In genomic region chr5:132098151-132098594, GRCh38 we compare ENCODE assay signal across 15 cellular contexts. TPM values are rescaled to one million over a fixed set of nuclear protein-coding genes. Genes with fewer than 3 reads are reported as not detected.
DNase-seq lines count a peak whose midpoint lies in the region.
"Had no signal": no experiment of that assay in that cellular context is flagged by ENCODE, and none has a peak within 500 bp of the region (broad histone marks: within the 10 kb centered on the region; RNA-seq: fewer than 3 reads in every experiment).

No MANE protein-coding gene starts in this region.

- H3K36me3 Mint-ChIP-seq in stimulated activated naive CD8-positive, alpha-beta T cell treated with anti-CD3 and anti-CD28 coated beads, Interleukin-15, Interleukin-2, amounts not matched to agents 100 ng/mL and 50 ng/mL, for 24 hours (ENCODE audit: low read depth): peaks cover 5% of the 10 kb centered on the region
- H3K36me3 Mint-ChIP-seq: CD8-positive, alpha-beta T cell had no signal

- peaks cover 98% of the 10 kb centered on the region for H3K4me1 Mint-ChIP-seq in stimulated activated naive CD8-positive, alpha-beta T cell treated with anti-CD3 and anti-CD28 coated beads, Interleukin-15, Interleukin-2, amounts not matched to agents 100 ng/mL and 50 ng/mL, for 24 hours (ENCODE audit: low read depth)

- no peaks in the 10 kb centered on the region for H3K9me3 Mint-ChIP-seq in stimulated activated naive CD8-positive, alpha-beta T cell treated with anti-CD3 and anti-CD28 coated beads, Interleukin-15, Interleukin-2, amounts not matched to agents 100 ng/mL and 50 ng/mL, for 24 hours
- H3K9me3 Mint-ChIP-seq: activated naive CD8-positive, alpha-beta T cell treated with anti-CD3 and anti-CD28 coated beads, Interleukin-2, amount 10 ng/mL, durations not matched to agents 7 days and 5 days; CD8-positive, alpha-beta T cell had no signal

- DNase-seq in stimulated activated naive CD4-positive, alpha-beta T cell treated with Interleukin-2 at 50 U/mL for 16 hours (lab: John Stamatoyannopoulos, UW): peak; percentile 32
- DNase-seq in stimulated activated naive CD4-positive, alpha-beta T cell (lab: John Stamatoyannopoulos, UW): no peak
- DNase-seq in M059J (ENCODE audit: low read depth) (peak; percentile 60), astrocyte of the hippocampus (ENCODE audit: low read depth, low spot score) (peak; percentile 33), SK-N-DZ (ENCODE audit: low spot score) (no peak), hypothalamus (lab: John Stamatoyannopoulos, UW) (no peak)
- DNase-seq in effector CD8-positive, alpha-beta T cell (lab: John Stamatoyannopoulos, UW): no peak
- DNase-seq: activated naive CD8-positive, alpha-beta T cell treated with anti-CD3 and anti-CD28 coated beads, Interleukin-2, amount 10 ng/mL, durations not matched to agents 7 days and 5 days; CD8-positive, alpha-beta T cell; left lung; NCI-H2171 treated with DMSO at 0.1 percent for 48 hours had no signal

- H3K4me3 Mint-ChIP-seq in stimulated activated naive CD8-positive, alpha-beta T cell treated with anti-CD3 and anti-CD28 coated beads, Interleukin-15, Interleukin-2, amounts not matched to agents 100 ng/mL and 50 ng/mL, for 24 hours: peak overlapping the region; percentile 54

- no peaks in the 10 kb centered on the region for H3K27me3 Mint-ChIP-seq in stimulated activated naive CD8-positive, alpha-beta T cell treated with anti-CD3 and anti-CD28 coated beads, Interleukin-15, Interleukin-2, amounts not matched to agents 100 ng/mL and 50 ng/mL, for 24 hours
- H3K27me3 Mint-ChIP-seq: activated naive CD8-positive, alpha-beta T cell treated with anti-CD3 and anti-CD28 coated beads, Interleukin-2, amount 10 ng/mL, durations not matched to agents 7 days and 5 days had no signal

- H3K27ac Mint-ChIP-seq in stimulated activated naive CD8-positive, alpha-beta T cell treated with anti-CD3 and anti-CD28 coated beads, Interleukin-15, Interleukin-2, amounts not matched to agents 100 ng/mL and 50 ng/mL, for 24 hours: peak overlapping the region; percentile 97

RNA-seq across cellular contexts. Expression of gene CSF2, which starts 24.6 kb away (rescaled TPM):
- 6.3 and 16.8 TPM in 2 replicates for total RNA-seq in M059J (2014; rRNA removed; shearing (Covaris generic))
- not detected in 2 replicates for polyA plus RNA-seq in SK-N-DZ (2014; cell fraction: cytosol; rRNA removed)
- polyA plus RNA-seq in SK-N-DZ (2014; cell fraction: nucleus; rRNA removed): not detected in 2 replicates
- total RNA-seq: pulmonary artery endothelial cell had no signal

RNA-seq across cellular contexts. Expression of gene IL3, which starts 37.7 kb away (rescaled TPM):
- total RNA-seq in M059J (2014; rRNA removed; shearing (Covaris generic)): not detected in 2 replicates
- polyA plus RNA-seq in SK-N-DZ (2014; cell fraction: cytosol; rRNA removed): not detected in 2 replicates
- not detected in 2 replicates for polyA plus RNA-seq in SK-N-DZ (2014; cell fraction: nucleus; rRNA removed)
- total RNA-seq: activated naive CD8-positive, alpha-beta T cell treated with anti-CD3 and anti-CD28 coated beads, Interleukin-2, amount 10 ng/mL, durations not matched to agents 7 days and 5 days; CD8-positive, alpha-beta T cell; HT-29; left lung; pulmonary artery endothelial cell had no signal
- polyA plus RNA-seq: esophagus had no signal

Comparison
In these comparisons a context has a peak if more than half of its experiments do, and no peak if none do; other contexts are left out.
1. DNase-seq: peak in stimulated activated naive CD4-positive, alpha-beta T cell treated with Interleukin-2 at 50 U/mL for 16 hours (single experiment), M059J (single experiment) and astrocyte of the hippocampus (single experiment); none in stimulated activated naive CD4-positive, alpha-beta T cell (0 of 6), SK-N-DZ (single experiment), hypothalamus (0 of 51) and effector CD8-positive, alpha-beta T cell (single experiment).